In the genomic region with DNA sequence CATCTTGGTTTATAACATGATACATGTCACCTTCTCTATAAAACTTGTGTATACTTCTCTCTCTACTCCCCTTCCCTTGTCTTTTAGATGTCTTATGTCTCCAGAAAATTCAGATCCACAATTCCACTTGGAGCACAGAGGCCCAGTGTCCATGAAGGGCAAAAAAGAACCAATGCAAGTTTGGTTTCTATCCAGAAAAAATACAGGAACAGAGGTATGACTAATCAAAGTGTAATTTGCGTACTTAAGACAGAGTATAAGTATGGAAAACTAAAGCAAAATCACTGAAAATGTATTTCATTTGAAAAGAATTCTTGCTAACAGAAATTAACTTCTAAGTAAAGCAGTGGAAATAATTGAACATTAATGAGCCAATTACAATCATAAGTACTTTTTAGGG, we compare ENCODE assay signal across 19 cellular contexts. TPM values are rescaled to one million over a fixed set of nuclear protein-coding genes. Genes with fewer than 3 reads are reported as not detected.
A peak's percentile ranks its signal among the peaks of the same experiment; 100 is the strongest.
DNase-seq lines count a peak whose midpoint lies in the region; ATAC-seq, FAIRE-seq and TF ChIP-seq lines count a peak whose summit lies in the region.
"Had no signal": no experiment of that assay in that cellular context is flagged by ENCODE, and none has a peak within 500 bp of the region (broad histone marks: within the 10 kb centered on the region; RNA-seq: fewer than 3 reads in every experiment).

No MANE protein-coding gene starts in this region.

- H3K36me3 ChIP-seq in skeletal muscle satellite cell (ENCODE audit: insufficient read depth, low read length): no peaks in the 10 kb centered on the region

- TF ChIP-seq POLR2A in H54 (IDR thresholded peaks at IDR 0.05; ENCODE audit: low read depth, low read length): no peak

- H3K27me3 ChIP-seq in skeletal muscle satellite cell (ENCODE audit: control insufficient read depth, insufficient read depth, low read length): no peaks in the 10 kb centered on the region

- H3K4me3 ChIP-seq in skeletal muscle satellite cell (ENCODE audit: low read length): no peak overlapping the region

- ATAC-seq in HG03108 (IDR thresholded peaks at IDR 0.05; ENCODE audit: unreplicated experiment): no peak
- ATAC-seq: activated naive CD4-positive, alpha-beta T cell treated with anti-CD3 and anti-CD28 coated beads, Interleukin-2, amount 50 U/mL, for 72 hours; left cardiac atrium had no signal

- DNase-seq in H54 (ENCODE audit: insufficient read length, low spot score) (no peak), amniotic epithelial cell (ENCODE audit: low read depth) (peak; percentile 41), fibroblast of peridontal ligament (ENCODE audit: extremely low read depth) (peak; percentile 66), NCI-H2171 (lab: John Stamatoyannopoulos, UW) (no peak), cerebellar nuclear complex (lab: John Stamatoyannopoulos, UW) (no peak)
- DNase-seq in stimulated activated CD4-positive, alpha-beta T cell treated with anti-CD3 and anti-CD28 coated beads, Interleukin-1b, Interleukin-23, amount 100 ng/mL, for 48 hours: no peak
- DNase-seq: activated CD8-positive, alpha-beta memory T cell treated with anti-CD3 and anti-CD28 coated beads for 24 hours; caudate nucleus; COR-L47; effector CD8-positive, alpha-beta T cell; H9; left cardiac atrium; NCI-H748 treated with DMSO at 0.1 percent for 48 hours; OCI-M1; T-helper 9 cell had no signal

- H3K4me2 ChIP-seq in skeletal muscle satellite cell (ENCODE audit: low read length): peak overlapping the region; percentile 18

- H3K9ac ChIP-seq in skeletal muscle satellite cell (ENCODE audit: low read depth, low read length): no peak overlapping the region

- H3K4me1 ChIP-seq in skeletal muscle satellite cell (ENCODE audit: control insufficient read depth, insufficient read depth, low read length): peaks cover 22% of the 10 kb centered on the region

- FAIRE-seq in H54 (lab: Jason Lieb, UNC): peak; percentile 33
- FAIRE-seq: GM19239 had no signal

- H3K9me3 ChIP-seq in skeletal muscle satellite cell (replicated peaks; ENCODE audit: low read length): no peaks in the 10 kb centered on the region

RNA-seq across cellular contexts. Expression of a gene that starts 46.2 kb away (rescaled TPM):
- total RNA-seq in skeletal muscle satellite cell (2012; rRNA removed): 0.66 and 1.0 TPM in 2 replicates

Comparison
In these comparisons a context has a peak if more than half of its experiments do, and no peak if none do; other contexts are left out.
1. DNase-seq: peak in amniotic epithelial cell (single experiment) and fibroblast of peridontal ligament (single experiment); none in H54 (single experiment), NCI-H2171 (single experiment), cerebellar nuclear complex (0 of 2) and stimulated activated CD4-positive, alpha-beta T cell treated with anti-CD3 and anti-CD28 coated beads, Interleukin-1b, Interleukin-23, amount 100 ng/mL, for 48 hours (single experiment).